8 cellular contexts compared by ENCODE assay signal in genomic region chr10:16817125-16818019, GRCh38. TPM values are rescaled to one million over a fixed set of nuclear protein-coding genes. Genes with fewer than 3 reads are reported as not detected.
A peak's percentile ranks its signal among the peaks of the same experiment; 100 is the strongest.
DNase-seq lines count a peak whose midpoint lies in the region; ATAC-seq, FAIRE-seq and TF ChIP-seq lines count a peak whose summit lies in the region.

RSU1 (minus strand) TSS chr10:16817424; CDS start chr10:16817081, 343 bp downstream.

- DNase-seq in D721Med (ENCODE audit: insufficient read length, low spot score): peak; percentile 97
- peak; percentile 89 for DNase-seq in HuH-7.5 (ENCODE audit: low spot score)
- DNase-seq in OCI-LY7 (ENCODE audit: low spot score): peak; percentile 99
- peak; percentile 99 for DNase-seq in activated T-cell treated with anti-CD3 and anti-CD28 coated beads for 1 hour (ENCODE audit: low read depth)
- peak; percentile 98 for DNase-seq in endothelial cell (ENCODE audit: low spot score)
- DNase-seq in mesothelial cell of epicardium (ENCODE audit: low spot score in 2 of 2, unreplicated experiment in 2 of 2): peak; percentile 99 to 100
- DNase-seq in stimulated activated CD8-positive, alpha-beta memory T cell treated with anti-CD3 and anti-CD28 coated beads, Interleukin-15, amount 100 ng/mL, for 48 hours (ENCODE audit: low read depth in 2 of 2): peak; percentile 100

- TF ChIP-seq CTCF in D721Med (IDR thresholded peaks at IDR 0.05; ENCODE audit: insufficient read depth, missing control alignments) (no peak), OCI-LY7 (conservative IDR thresholded peaks at IDR 0.05; ENCODE audit: low read length) (no peak), endothelial cell (IDR thresholded peaks at IDR 0.05; ENCODE audit: unreplicated experiment) (no peak), mesothelial cell of epicardium (IDR thresholded peaks at IDR 0.05; ENCODE audit: unreplicated experiment) (no peak)

- CTCF ChIA-PET in OCI-LY7 (lab: Charles Lee; ENCODE audit: unreplicated experiment): interaction anchor here (0.8 to 0.9 kb wide), 2 partner anchors 11 to 413 kb away, joined by 3 read pairs; no protein-coding TSS in a partner anchor

- peaks cover 8% of the 10 kb centered on the region for H3K9me3 ChIP-seq in OCI-LY7 (ENCODE audit: low read length)

- no TSS peak for BruUV-seq in OCI-LY7 (replicated peaks; lab: Mats Ljungman, UMichigan)

- H3K4me1 ChIP-seq in OCI-LY7 (ENCODE audit: insufficient read depth, low read length, poor library complexity, severe bottlenecking): peaks cover 12% of the 10 kb centered on the region

- H4K20me1 ChIP-seq in OCI-LY7 (ENCODE audit: insufficient read depth, low read length): no peaks in the 10 kb centered on the region

- peak; percentile 25 for FAIRE-seq in D721Med (lab: Jason Lieb, UNC)

- H3K36me3 Mint-ChIP-seq in endothelial cell (ENCODE audit: low read depth, unreplicated experiment) (peaks cover 23% of the 10 kb centered on the region), mesothelial cell of epicardium (peaks cover 4% of the 10 kb centered on the region)

- peaks cover 7% of the 10 kb centered on the region; the same call in 1 of the 2 replicates for H3K79me2 ChIP-seq in OCI-LY7 (ENCODE audit: insufficient read depth, low read depth, low read length)

- H3K9me3 Mint-ChIP-seq in endothelial cell (ENCODE audit: unreplicated experiment): peaks cover 8% of the 10 kb centered on the region
- peaks cover 12% of the 10 kb centered on the region for H3K9me3 Mint-ChIP-seq in mesothelial cell of epicardium

- POLR2A ChIA-PET in OCI-LY7 (lab: Charles Lee): interaction anchor here (0.6 to 1.8 kb wide), 17 partner anchors 9 to 1842 kb away, joined by 3 to 11 read pairs (median 4); partner anchors contain the start of genes MINDY3, STAM and TRDMT1

- H2AFZ ChIP-seq in OCI-LY7 (ENCODE audit: low read length): peak within 1 kb of the TSS; percentile 88

- peak; percentile 98 for ATAC-seq in GM21526 (IDR thresholded peaks at IDR 0.05; ENCODE audit: low FRiP score, unreplicated experiment)

- peak within 1 kb of the TSS; percentile 81 for H3K4me3 ChIP-seq in OCI-LY7 (ENCODE audit: low read depth, low read length, poor library complexity, severe bottlenecking)

- intact Hi-C loops in OCI-LY7 (cut with micrococcal nuclease; ENCODE audit: unreplicated experiment): loop anchor here (10.0 kb wide), 1 partner anchor 383 kb away; the partner anchor contains the start of gene PTER

- H3K27me3 Mint-ChIP-seq in endothelial cell (ENCODE audit: unreplicated experiment) (peaks cover 8% of the 10 kb centered on the region), mesothelial cell of epicardium (ENCODE audit: low read depth) (peaks cover 3% of the 10 kb centered on the region)

- H3K4me1 Mint-ChIP-seq in endothelial cell (ENCODE audit: unreplicated experiment) (peaks cover 25% of the 10 kb centered on the region), mesothelial cell of epicardium (peaks cover 23% of the 10 kb centered on the region)

- peak within 1 kb of the TSS; percentile 98 for H3K4me3 Mint-ChIP-seq in endothelial cell (ENCODE audit: unreplicated experiment)
- peak within 1 kb of the TSS; percentile 90 for H3K4me3 Mint-ChIP-seq in mesothelial cell of epicardium

- peak within 1 kb of the TSS; percentile 76 for H3K4me2 ChIP-seq in OCI-LY7 (ENCODE audit: low read length)

- H3K27ac ChIP-seq in OCI-LY7 (ENCODE audit: low read depth, low read length, poor library complexity, severe bottlenecking): peak within 1 kb of the TSS; percentile 20

- H3K27ac Mint-ChIP-seq in endothelial cell (ENCODE audit: unreplicated experiment): peak within 1 kb of the TSS; percentile 95
- peak within 1 kb of the TSS; percentile 94 for H3K27ac Mint-ChIP-seq in mesothelial cell of epicardium

- H3K36me3 ChIP-seq in OCI-LY7 (ENCODE audit: insufficient read depth, low read length): no peaks in the 10 kb centered on the region

- H3K9me2 ChIP-seq in OCI-LY7 (ENCODE audit: insufficient read depth, low read length): no peaks in the 10 kb centered on the region

RNA-seq across cellular contexts. Expression of gene RSU1, which starts in this region (rescaled TPM):
- 25.3 and 26.0 TPM in 2 replicates for total RNA-seq in OCI-LY7 (2014; rRNA removed; shearing (Covaris generic))
- total RNA-seq in OCI-LY7 (2022) (31.1 and 34.8 TPM in 2 replicates), endothelial cell (ENCODE audit: unreplicated experiment) (118 TPM), mesothelial cell of epicardium (33.0 to 36.2 TPM (median 35.3 TPM) in 3 replicates)

Comparison
In these comparisons a context has a peak if more than half of its experiments do, and no peak if none do; other contexts are left out.
1. Peak in every context shown above with its lines: DNase-seq, ATAC-seq, H3K4me3 ChIP-seq and H3K27ac ChIP-seq.